2 cellular contexts compared by ENCODE assay signal in the genomic region with DNA sequence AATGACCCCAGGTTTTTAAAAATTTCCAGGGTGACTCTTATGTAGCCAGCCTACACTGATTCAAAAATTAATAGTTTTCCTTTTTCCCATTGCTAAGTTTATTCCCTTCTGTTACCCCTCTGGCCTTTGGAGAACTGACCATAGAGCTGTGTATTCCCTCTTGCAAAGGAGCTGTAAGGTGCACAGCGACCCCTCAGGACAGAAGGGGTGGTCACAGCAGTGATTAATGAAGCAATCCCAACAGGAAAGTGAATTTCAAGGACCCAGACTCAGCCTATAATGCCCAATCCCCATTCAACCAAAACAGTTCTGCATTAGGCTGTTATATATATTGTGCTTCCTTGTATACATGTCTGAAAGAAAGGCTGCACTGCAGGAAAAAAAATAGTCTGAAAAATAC.
TF ChIP-seq lines count a peak whose summit lies in the region.

No MANE protein-coding gene starts in this region.

TF ChIP-seq in SK-N-SH, 30 proteins besides CTCF, POLR2A, EP300 and RAD21 (continued from another document):
- TF ChIP-seq USF2 (IDR thresholded peaks at IDR 0.05; ENCODE audit: borderline replicate concordance, low read depth, low read length) (no peak), MAX (IDR thresholded peaks at IDR 0.05; ENCODE audit: low read depth) (no peak), NRF1 (IDR thresholded peaks at IDR 0.05; ENCODE audit: low read depth, low read length) (no peak), JUND (IDR thresholded peaks at IDR 0.05) (no peak)
- TF ChIP-seq, protein P1, sequence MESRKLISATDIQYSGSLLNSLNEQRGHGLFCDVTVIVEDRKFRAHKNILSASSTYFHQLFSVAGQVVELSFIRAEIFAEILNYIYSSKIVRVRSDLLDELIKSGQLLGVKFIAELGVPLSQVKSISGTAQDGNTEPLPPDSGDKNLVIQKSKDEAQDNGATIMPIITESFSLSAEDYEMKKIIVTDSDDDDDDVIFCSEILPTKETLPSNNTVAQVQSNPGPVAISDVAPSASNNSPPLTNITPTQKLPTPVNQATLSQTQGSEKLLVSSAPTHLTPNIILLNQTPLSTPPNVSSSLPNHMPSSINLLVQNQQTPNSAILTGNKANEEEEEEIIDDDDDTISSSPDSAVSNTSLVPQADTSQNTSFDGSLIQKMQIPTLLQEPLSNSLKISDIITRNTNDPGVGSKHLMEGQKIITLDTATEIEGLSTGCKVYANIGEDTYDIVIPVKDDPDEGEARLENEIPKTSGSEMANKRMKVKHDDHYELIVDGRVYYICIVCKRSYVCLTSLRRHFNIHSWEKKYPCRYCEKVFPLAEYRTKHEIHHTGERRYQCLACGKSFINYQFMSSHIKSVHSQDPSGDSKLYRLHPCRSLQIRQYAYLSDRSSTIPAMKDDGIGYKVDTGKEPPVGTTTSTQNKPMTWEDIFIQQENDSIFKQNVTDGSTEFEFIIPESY (IDR thresholded peaks at IDR 0.05; ENCODE audit: borderline replicate concordance, low read depth) = no peak
TF ChIP-seq in SK-N-SH: peak in this region for 0.

TF ChIP-seq in SK-N-SH treated with all-trans-retinoic acid at 6 μM for 48 hours, 23 proteins besides CTCF, POLR2A, EP300 and RAD21 (continued from another document):
- TF ChIP-seq PATZ1 (CRISPR knock-in tag; IDR thresholded peaks at IDR 0.05; ENCODE audit: borderline replicate concordance) (no peak), CSDC2 (CRISPR knock-in tag; IDR thresholded peaks at IDR 0.05) (no peak), CREB5 (CRISPR knock-in tag; IDR thresholded peaks at IDR 0.05; ENCODE audit: low read depth) (no peak), ZFP3 (CRISPR knock-in tag; IDR thresholded peaks at IDR 0.05) (no peak), ARNTL (CRISPR knock-in tag; IDR thresholded peaks at IDR 0.05; ENCODE audit: borderline replicate concordance, low read depth) (no peak), BACH2 (CRISPR knock-in tag; IDR thresholded peaks at IDR 0.05; ENCODE audit: borderline replicate concordance) (no peak), ZFP30 (CRISPR knock-in tag; IDR thresholded peaks at IDR 0.05) (no peak), ZNF8 (CRISPR knock-in tag; IDR thresholded peaks at IDR 0.05) (no peak), RARB (CRISPR knock-in tag; IDR thresholded peaks at IDR 0.05) (no peak), OSR1 (CRISPR knock-in tag; IDR thresholded peaks at IDR 0.05) (no peak)
TF ChIP-seq in SK-N-SH treated with all-trans-retinoic acid at 6 μM for 48 hours: peak in this region for 0.
